ENCODE assay signal across 6 cellular contexts in the genomic region with DNA sequence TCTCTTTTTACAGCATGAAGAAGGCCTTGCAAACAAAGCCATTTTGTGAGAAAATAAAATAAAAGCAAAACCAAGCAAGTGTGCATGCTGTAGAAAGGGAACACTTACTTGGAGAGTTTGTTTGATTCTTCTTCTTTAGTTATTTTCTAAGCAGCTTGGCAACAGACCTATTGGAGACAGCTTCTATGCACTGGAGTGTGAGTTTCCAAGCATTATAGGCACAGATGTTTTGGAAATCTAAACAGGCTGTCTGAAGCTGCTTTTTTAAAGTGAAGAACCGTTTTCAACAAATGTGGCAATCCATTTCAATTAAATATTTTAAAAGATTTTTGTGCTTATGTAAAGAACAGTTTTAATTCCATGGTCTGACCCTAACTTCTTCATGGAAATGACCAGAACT.
"Had no signal": no experiment of that assay in that cellular context is flagged by ENCODE, and none has a peak within 500 bp of the region (broad histone marks: within the 10 kb centered on the region; RNA-seq: fewer than 3 reads in every experiment).

No MANE protein-coding gene starts in this region.

- H3K27ac Mint-ChIP-seq: GM23338, H9, IgD-negative memory B cell had no signal

- ATAC-seq: GM23338 had no signal

- H3K4me1 Mint-ChIP-seq: GM23338, H9, IgD-negative memory B cell had no signal

- H3K4me3 ChIP-seq: GM23338 had no signal

- H3K4me3 Mint-ChIP-seq: GM23338, H9, IgD-negative memory B cell had no signal

- H3K9ac ChIP-seq: KMS-11 had no signal

- DNase-seq: H9, HCEC 1CT, KBM-7 had no signal

- H3K4me2 ChIP-seq: GM23338, KMS-11 had no signal

- H3K27ac ChIP-seq: KMS-11 had no signal

- H3K36me3 Mint-ChIP-seq: IgD-negative memory B cell had no signal
